Comparison of ENCODE assay signal across 2 cellular contexts in the genomic region with DNA sequence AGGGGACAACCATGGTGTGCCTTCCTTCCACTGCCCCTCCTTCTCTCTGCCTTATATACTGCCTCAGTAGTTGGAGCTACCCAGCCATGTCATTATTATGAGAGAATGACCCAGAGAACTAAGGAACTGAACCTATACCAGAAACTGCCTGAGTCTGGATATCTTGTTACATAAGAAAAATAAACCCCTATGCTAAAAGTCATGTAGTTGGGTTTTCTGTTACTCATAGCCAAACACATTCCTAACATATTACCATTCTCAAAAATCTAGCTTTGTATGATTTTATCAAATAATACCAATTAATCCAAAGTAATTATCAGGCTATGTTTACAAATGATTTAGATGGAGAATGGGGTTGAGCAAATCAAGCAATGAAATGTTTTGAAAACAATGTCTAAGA.
TF ChIP-seq lines count a peak whose summit lies in the region.

No MANE protein-coding gene starts in this region.

TF ChIP-seq in SK-N-SH, 30 proteins besides CTCF, POLR2A, EP300 and RAD21 (continued from another document):
- TF ChIP-seq, protein P1, sequence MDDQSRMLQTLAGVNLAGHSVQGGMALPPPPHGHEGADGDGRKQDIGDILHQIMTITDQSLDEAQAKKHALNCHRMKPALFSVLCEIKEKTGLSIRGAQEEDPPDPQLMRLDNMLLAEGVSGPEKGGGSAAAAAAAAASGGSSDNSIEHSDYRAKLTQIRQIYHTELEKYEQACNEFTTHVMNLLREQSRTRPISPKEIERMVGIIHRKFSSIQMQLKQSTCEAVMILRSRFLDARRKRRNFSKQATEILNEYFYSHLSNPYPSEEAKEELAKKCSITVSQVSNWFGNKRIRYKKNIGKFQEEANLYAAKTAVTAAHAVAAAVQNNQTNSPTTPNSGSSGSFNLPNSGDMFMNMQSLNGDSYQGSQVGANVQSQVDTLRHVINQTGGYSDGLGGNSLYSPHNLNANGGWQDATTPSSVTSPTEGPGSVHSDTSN (IDR thresholded peaks at IDR 0.05), result no peak
- TF ChIP-seq CHD2 (IDR thresholded peaks at IDR 0.05; ENCODE audit: low read length, partially characterized antibody), result no peak
- TF ChIP-seq, protein P2, sequence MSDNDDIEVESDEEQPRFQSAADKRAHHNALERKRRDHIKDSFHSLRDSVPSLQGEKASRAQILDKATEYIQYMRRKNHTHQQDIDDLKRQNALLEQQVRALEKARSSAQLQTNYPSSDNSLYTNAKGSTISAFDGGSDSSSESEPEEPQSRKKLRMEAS (IDR thresholded peaks at IDR 0.05; ENCODE audit: low read depth), result no peak
- TF ChIP-seq SMC3 (IDR thresholded peaks at IDR 0.05; ENCODE audit: low read depth, low read length), result no peak
- no peak for TF ChIP-seq FOXJ3 (CRISPR knock-in tag; IDR thresholded peaks at IDR 0.05)
- TF ChIP-seq RFX5 (IDR thresholded peaks at IDR 0.05; ENCODE audit: low read length), result no peak
- no peak for TF ChIP-seq GABPA (IDR thresholded peaks at IDR 0.05; ENCODE audit: low read depth)
- no peak for TF ChIP-seq RCOR1 (IDR thresholded peaks at IDR 0.05; ENCODE audit: low read length)
- TF ChIP-seq, protein P3, sequence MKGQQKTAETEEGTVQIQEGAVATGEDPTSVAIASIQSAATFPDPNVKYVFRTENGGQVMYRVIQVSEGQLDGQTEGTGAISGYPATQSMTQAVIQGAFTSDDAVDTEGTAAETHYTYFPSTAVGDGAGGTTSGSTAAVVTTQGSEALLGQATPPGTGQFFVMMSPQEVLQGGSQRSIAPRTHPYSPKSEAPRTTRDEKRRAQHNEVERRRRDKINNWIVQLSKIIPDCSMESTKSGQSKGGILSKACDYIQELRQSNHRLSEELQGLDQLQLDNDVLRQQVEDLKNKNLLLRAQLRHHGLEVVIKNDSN (IDR thresholded peaks at IDR 0.05; ENCODE audit: borderline replicate concordance, low read depth), result no peak
- no peak for TF ChIP-seq SIN3A (IDR thresholded peaks at IDR 0.05; ENCODE audit: borderline replicate concordance, low read depth, low read length)

TF ChIP-seq in SK-N-SH treated with all-trans-retinoic acid at 6 μM for 48 hours, 23 proteins besides CTCF, POLR2A, EP300 and RAD21 (continued from another document):
- TF ChIP-seq, protein P4, sequence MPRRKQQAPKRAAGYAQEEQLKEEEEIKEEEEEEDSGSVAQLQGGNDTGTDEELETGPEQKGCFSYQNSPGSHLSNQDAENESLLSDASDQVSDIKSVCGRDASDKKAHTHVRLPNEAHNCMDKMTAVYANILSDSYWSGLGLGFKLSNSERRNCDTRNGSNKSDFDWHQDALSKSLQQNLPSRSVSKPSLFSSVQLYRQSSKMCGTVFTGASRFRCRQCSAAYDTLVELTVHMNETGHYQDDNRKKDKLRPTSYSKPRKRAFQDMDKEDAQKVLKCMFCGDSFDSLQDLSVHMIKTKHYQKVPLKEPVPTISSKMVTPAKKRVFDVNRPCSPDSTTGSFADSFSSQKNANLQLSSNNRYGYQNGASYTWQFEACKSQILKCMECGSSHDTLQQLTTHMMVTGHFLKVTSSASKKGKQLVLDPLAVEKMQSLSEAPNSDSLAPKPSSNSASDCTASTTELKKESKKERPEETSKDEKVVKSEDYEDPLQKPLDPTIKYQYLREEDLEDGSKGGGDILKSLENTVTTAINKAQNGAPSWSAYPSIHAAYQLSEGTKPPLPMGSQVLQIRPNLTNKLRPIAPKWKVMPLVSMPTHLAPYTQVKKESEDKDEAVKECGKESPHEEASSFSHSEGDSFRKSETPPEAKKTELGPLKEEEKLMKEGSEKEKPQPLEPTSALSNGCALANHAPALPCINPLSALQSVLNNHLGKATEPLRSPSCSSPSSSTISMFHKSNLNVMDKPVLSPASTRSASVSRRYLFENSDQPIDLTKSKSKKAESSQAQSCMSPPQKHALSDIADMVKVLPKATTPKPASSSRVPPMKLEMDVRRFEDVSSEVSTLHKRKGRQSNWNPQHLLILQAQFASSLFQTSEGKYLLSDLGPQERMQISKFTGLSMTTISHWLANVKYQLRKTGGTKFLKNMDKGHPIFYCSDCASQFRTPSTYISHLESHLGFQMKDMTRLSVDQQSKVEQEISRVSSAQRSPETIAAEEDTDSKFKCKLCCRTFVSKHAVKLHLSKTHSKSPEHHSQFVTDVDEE (CRISPR knock-in tag; IDR thresholded peaks at IDR 0.05), result no peak
- no peak for TF ChIP-seq ISL1 (CRISPR knock-in tag; IDR thresholded peaks at IDR 0.05)
- TF ChIP-seq CSDC2 (CRISPR knock-in tag; IDR thresholded peaks at IDR 0.05), result no peak
- TF ChIP-seq OSR1 (CRISPR knock-in tag; IDR thresholded peaks at IDR 0.05), result no peak
- no peak for TF ChIP-seq TCF4 (CRISPR knock-in tag; IDR thresholded peaks at IDR 0.05; ENCODE audit: borderline replicate concordance)
- no peak for TF ChIP-seq RARB (CRISPR knock-in tag; IDR thresholded peaks at IDR 0.05)
- TF ChIP-seq TOX (CRISPR knock-in tag; IDR thresholded peaks at IDR 0.05; ENCODE audit: borderline replicate concordance), result no peak
- TF ChIP-seq PPARA (CRISPR knock-in tag; IDR thresholded peaks at IDR 0.05; ENCODE audit: borderline replicate concordance), result no peak
- no peak for TF ChIP-seq ZC3H10 (CRISPR knock-in tag; IDR thresholded peaks at IDR 0.05)
- TF ChIP-seq ESRRG (CRISPR knock-in tag; IDR thresholded peaks at IDR 0.05), result no peak
- TF ChIP-seq, protein P5, sequence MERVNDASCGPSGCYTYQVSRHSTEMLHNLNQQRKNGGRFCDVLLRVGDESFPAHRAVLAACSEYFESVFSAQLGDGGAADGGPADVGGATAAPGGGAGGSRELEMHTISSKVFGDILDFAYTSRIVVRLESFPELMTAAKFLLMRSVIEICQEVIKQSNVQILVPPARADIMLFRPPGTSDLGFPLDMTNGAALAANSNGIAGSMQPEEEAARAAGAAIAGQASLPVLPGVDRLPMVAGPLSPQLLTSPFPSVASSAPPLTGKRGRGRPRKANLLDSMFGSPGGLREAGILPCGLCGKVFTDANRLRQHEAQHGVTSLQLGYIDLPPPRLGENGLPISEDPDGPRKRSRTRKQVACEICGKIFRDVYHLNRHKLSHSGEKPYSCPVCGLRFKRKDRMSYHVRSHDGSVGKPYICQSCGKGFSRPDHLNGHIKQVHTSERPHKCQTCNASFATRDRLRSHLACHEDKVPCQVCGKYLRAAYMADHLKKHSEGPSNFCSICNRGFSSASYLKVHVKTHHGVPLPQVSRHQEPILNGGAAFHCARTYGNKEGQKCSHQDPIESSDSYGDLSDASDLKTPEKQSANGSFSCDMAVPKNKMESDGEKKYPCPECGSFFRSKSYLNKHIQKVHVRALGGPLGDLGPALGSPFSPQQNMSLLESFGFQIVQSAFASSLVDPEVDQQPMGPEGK (CRISPR knock-in tag; IDR thresholded peaks at IDR 0.05; ENCODE audit: borderline replicate concordance), result no peak
- no peak for TF ChIP-seq SNAI2 (CRISPR knock-in tag; IDR thresholded peaks at IDR 0.05)
- no peak for TF ChIP-seq ARNTL (CRISPR knock-in tag; IDR thresholded peaks at IDR 0.05; ENCODE audit: borderline replicate concordance, low read depth)
- TF ChIP-seq ZFP30 (CRISPR knock-in tag; IDR thresholded peaks at IDR 0.05), result no peak
TF ChIP-seq in SK-N-SH treated with all-trans-retinoic acid at 6 μM for 48 hours: peak in this region for 0.
